In the genomic region with DNA sequence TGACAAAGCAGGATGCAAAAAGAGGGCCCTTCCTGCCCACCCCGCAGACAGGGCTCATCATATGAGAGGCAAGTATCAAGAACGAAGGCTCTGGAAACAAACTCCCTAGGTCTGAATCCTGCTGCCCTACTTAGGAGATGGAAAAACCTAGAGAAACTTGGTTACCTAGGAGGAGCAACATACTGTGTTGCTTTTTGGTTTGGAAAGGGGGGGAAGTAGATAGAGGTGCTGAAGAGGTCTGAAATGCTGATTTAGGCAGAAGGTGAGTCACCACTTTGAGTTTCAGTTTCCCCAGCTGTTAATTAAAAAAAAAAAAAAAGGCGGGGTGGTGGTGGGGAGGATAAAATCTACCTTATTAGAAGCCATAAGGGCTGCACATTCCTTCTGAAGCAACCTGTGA, we compare ENCODE assay signal across 8 cellular contexts. TPM values are rescaled to one million over a fixed set of nuclear protein-coding genes. Genes with fewer than 3 reads are reported as not detected.
DNase-seq lines count a peak whose midpoint lies in the region; ATAC-seq and TF ChIP-seq lines count a peak whose summit lies in the region.

No MANE protein-coding gene starts in this region.

- ATAC-seq in Right ventricle myocardium inferior (no peak), HG03354 (IDR thresholded peaks at IDR 0.05; ENCODE audit: poor library complexity, severe bottlenecking, unreplicated experiment) (peak; percentile 44)

- H3K4me3 ChIP-seq in cardiac muscle cell, result peak overlapping the region; percentile 98

- H3K27ac ChIP-seq in cardiac muscle cell, result no peak overlapping the region
- no peak overlapping the region for H3K27ac ChIP-seq in caudate nucleus (ENCODE audit: low read depth, low read length)

- peak overlapping the region; percentile 90 for H3K4me3 Mint-ChIP-seq in activated naive CD8-positive, alpha-beta T cell treated with anti-CD3 and anti-CD28 coated beads for 36 hours

- H3K4me1 ChIP-seq in cardiac muscle cell (ENCODE audit: low read depth), result peaks cover 24% of the 10 kb centered on the region

- H3K9me3 ChIP-seq in cardiac muscle cell (ENCODE audit: low read depth), result no peaks in the 10 kb centered on the region

- peaks cover 3% of the 10 kb centered on the region for H3K9me3 Mint-ChIP-seq in activated naive CD8-positive, alpha-beta T cell treated with anti-CD3 and anti-CD28 coated beads for 36 hours

- H3K27ac Mint-ChIP-seq in activated naive CD8-positive, alpha-beta T cell treated with anti-CD3 and anti-CD28 coated beads for 36 hours, result peak overlapping the region; percentile 94

- intact Hi-C loops in Right ventricle myocardium inferior (cut with DNase I), result no loop called here

- H3K4me1 Mint-ChIP-seq in activated naive CD8-positive, alpha-beta T cell treated with anti-CD3 and anti-CD28 coated beads for 36 hours, result peaks cover 45% of the 10 kb centered on the region

- H3K27me3 Mint-ChIP-seq in activated naive CD8-positive, alpha-beta T cell treated with anti-CD3 and anti-CD28 coated beads for 36 hours, result no peaks in the 10 kb centered on the region

- no peak for TF ChIP-seq CTCF in cardiac muscle cell (IDR thresholded peaks at IDR 0.05; ENCODE audit: low read depth, low read length)

- no peaks in the 10 kb centered on the region for H3K36me3 ChIP-seq in cardiac muscle cell

- peaks cover 10% of the 10 kb centered on the region for H3K36me3 Mint-ChIP-seq in activated naive CD8-positive, alpha-beta T cell treated with anti-CD3 and anti-CD28 coated beads for 36 hours

- H3K27me3 ChIP-seq in cardiac muscle cell, result no peaks in the 10 kb centered on the region

- DNase-seq in cardiac muscle cell (ENCODE audit: low read depth in 1 of 2, low spot score in 1 of 2) (no peak), Right ventricle myocardium inferior (ENCODE audit: missing footprints) (no peak), lung microvascular endothelial cell (ENCODE audit: low read depth in 2 of 2) (peak; percentile 31 to 37), SHP77 treated with DMSO at 0.1 percent for 48 hours (lab: John Stamatoyannopoulos, UW) (no peak), caudate nucleus (lab: John Stamatoyannopoulos, UW) (no peak), HUDEP-2 (lab: John Stamatoyannopoulos, UW; ENCODE audit: unreplicated experiment in 76 of 76) (no peak)
- DNase-seq in activated naive CD8-positive, alpha-beta T cell treated with anti-CD3 and anti-CD28 coated beads for 36 hours, result no peak

RNA-seq across cellular contexts. Expression of gene N4BP1, which starts 1.5 kb away (rescaled TPM):
- total RNA-seq in cardiac muscle cell (9.7 and 10.5 TPM in 2 replicates), Right ventricle myocardium inferior (23.6 TPM), lung microvascular endothelial cell (7.4 and 12.7 TPM in 2 replicates)
- polyA plus RNA-seq in cardiac muscle cell, result 18.3 and 26.2 TPM in 2 replicates
- 10 to 100 TPM; 39.0 to 40.4 TPM for total RNA-seq in activated naive CD8-positive, alpha-beta T cell treated with anti-CD3 and anti-CD28 coated beads for 36 hours

Comparison
In these comparisons a context has a peak if more than half of its experiments do, and no peak if none do; other contexts are left out.
1. DNase-seq: peak in lung microvascular endothelial cell (2 of 2); none in cardiac muscle cell (0 of 2), Right ventricle myocardium inferior (single experiment), activated naive CD8-positive, alpha-beta T cell treated with anti-CD3 and anti-CD28 coated beads for 36 hours (single experiment), SHP77 treated with DMSO at 0.1 percent for 48 hours (single experiment), caudate nucleus (0 of 61) and HUDEP-2 (0 of 76).